Comparison of ENCODE assay signal across 22 cellular contexts in the genomic region with DNA sequence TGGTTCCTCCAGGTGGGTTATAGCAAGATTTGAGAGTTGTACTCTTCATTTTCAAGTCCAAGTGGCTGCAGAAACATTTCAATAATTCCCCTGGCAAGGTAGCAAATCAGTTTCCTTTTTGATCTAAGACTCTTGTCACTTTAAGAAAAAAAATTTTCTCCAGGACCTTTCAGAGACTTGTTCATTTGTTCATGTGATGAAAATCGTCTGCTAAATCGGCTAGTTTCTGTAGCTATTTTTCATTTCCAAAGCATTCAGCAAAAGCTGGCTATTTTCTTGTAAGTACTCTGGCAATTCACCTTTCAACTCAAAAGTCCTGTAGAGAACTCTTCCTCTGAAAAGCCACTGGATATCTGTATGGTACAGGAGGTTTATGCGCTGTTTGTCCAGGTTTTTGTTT.
"Had no signal": no experiment of that assay in that cellular context is flagged by ENCODE, and none has a peak within 500 bp of the region (broad histone marks: within the 10 kb centered on the region; RNA-seq: fewer than 3 reads in every experiment).

No MANE protein-coding gene starts in this region.

- H3K27ac Mint-ChIP-seq: activated CD4-positive, alpha-beta T cell treated with anti-CD3 and anti-CD28 coated beads, Interleukin-2, amount 10 ng/mL, durations not matched to agents 7 days and 5 days; activated CD8-positive, alpha-beta memory T cell treated with anti-CD3 and anti-CD28 coated beads, Interleukin-2, amount 10 ng/mL, durations not matched to agents 7 days and 5 days; activated CD8-positive, alpha-beta T cell treated with anti-CD3 and anti-CD28 coated beads for 36 hours; activated naive CD4-positive, alpha-beta T cell treated with anti-CD3 and anti-CD28 coated beads, Interleukin-2, amount 50 U/mL, for 72 hours; endodermal cell; naive thymus-derived CD4-positive, alpha-beta T cell; progenitor cell of endocrine pancreas; T-cell; T-helper 2 cell treated with Interferon-gamma antibody and Interleukin-4, amounts not matched to agents 5 μg/mL and 100 μg/mL, for 36 hours had no signal

- H3K9me3 Mint-ChIP-seq: T-helper 2 cell treated with Interferon-gamma antibody and Interleukin-4, amounts not matched to agents 5 μg/mL and 100 μg/mL, for 36 hours had no signal

- H3K36me3 ChIP-seq: heart left ventricle, spleen, WERI-Rb-1 had no signal

- H3K36me3 Mint-ChIP-seq: activated CD8-positive, alpha-beta memory T cell treated with anti-CD3 and anti-CD28 coated beads, Interleukin-2, amount 10 ng/mL, durations not matched to agents 7 days and 5 days had no signal

- H3K4me3 Mint-ChIP-seq: activated CD4-positive, alpha-beta T cell treated with anti-CD3 and anti-CD28 coated beads, Interleukin-2, amount 10 ng/mL, durations not matched to agents 7 days and 5 days; activated CD8-positive, alpha-beta memory T cell treated with anti-CD3 and anti-CD28 coated beads, Interleukin-2, amount 10 ng/mL, durations not matched to agents 7 days and 5 days; activated CD8-positive, alpha-beta T cell treated with anti-CD3 and anti-CD28 coated beads for 36 hours; endodermal cell; naive thymus-derived CD4-positive, alpha-beta T cell; neural crest cell; T-cell; T-helper 2 cell treated with Interferon-gamma antibody and Interleukin-4, amounts not matched to agents 5 μg/mL and 100 μg/mL, for 36 hours had no signal

- H3K9me3 ChIP-seq: heart left ventricle, testis had no signal

- H3K4me3 ChIP-seq: heart left ventricle, spleen, testis had no signal

- H3K4me1 Mint-ChIP-seq: activated CD4-positive, alpha-beta T cell treated with anti-CD3 and anti-CD28 coated beads, Interleukin-2, amount 10 ng/mL, durations not matched to agents 7 days and 5 days; activated CD8-positive, alpha-beta memory T cell treated with anti-CD3 and anti-CD28 coated beads, Interleukin-2, amount 10 ng/mL, durations not matched to agents 7 days and 5 days; naive thymus-derived CD4-positive, alpha-beta T cell; neural crest cell; T-cell had no signal

- DNase-seq: activated CD4-positive, alpha-beta T cell treated with anti-CD3 and anti-CD28 coated beads, Interleukin-2, amount 10 ng/mL, durations not matched to agents 7 days and 5 days; activated CD4-positive, CD25-positive, alpha-beta regulatory T cell treated with anti-CD3 and anti-CD28 coated beads, Interleukin-2, amount 50 U/mL, for 72 hours; activated CD8-positive, alpha-beta memory T cell treated with anti-CD3 and anti-CD28 coated beads, Interleukin-2, amount 10 ng/mL, durations not matched to agents 7 days and 5 days; activated CD8-positive, alpha-beta T cell treated with anti-CD3 and anti-CD28 coated beads for 36 hours; activated gamma-delta T cell treated with Interleukin-2 at 50 U/mL for 16 hours; activated T-cell treated with anti-CD3 and anti-CD28 coated beads for 4 hours; cerebellar nuclear complex; cortex of kidney; endodermal cell; heart left ventricle; naive thymus-derived CD4-positive, alpha-beta T cell; retina; spleen; stimulated activated CD4-positive, alpha-beta T cell treated with anti-CD3 and anti-CD28 coated beads, Interleukin-4, amount 100 ng/mL, for 1 hour; stimulated activated naive CD4-positive, alpha-beta T cell; T-cell; testis; WERI-Rb-1 had no signal

- H3K4me1 ChIP-seq: heart left ventricle, spleen, testis had no signal

- H3K27me3 ChIP-seq: heart left ventricle, testis had no signal

- H3K27me3 Mint-ChIP-seq: progenitor cell of endocrine pancreas had no signal

- H3K27ac ChIP-seq: heart left ventricle, spleen, testis, WERI-Rb-1 had no signal
